Comparison of ENCODE assay signal across 8 cellular contexts in the genomic region with DNA sequence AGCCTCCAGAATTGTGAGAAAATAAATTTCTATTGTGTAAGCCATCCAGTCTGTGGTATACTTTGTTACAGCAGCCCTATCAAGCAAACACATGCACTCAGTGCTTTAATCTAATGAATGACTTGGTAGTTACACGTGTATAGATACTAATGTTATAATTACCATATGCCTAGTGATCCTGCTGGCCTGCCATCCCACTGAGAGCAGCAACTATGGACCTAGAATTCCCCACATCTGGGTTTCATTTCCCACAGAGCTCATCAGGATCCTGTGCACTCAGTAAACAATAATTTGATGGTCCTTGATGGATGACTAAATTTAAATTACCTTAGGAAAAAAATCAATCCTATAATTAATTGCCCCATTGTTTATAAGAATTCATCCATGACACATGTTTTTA.
DNase-seq lines count a peak whose midpoint lies in the region; ATAC-seq, FAIRE-seq and TF ChIP-seq lines count a peak whose summit lies in the region.

No MANE protein-coding gene starts in this region.

- H3K27me3 ChIP-seq in gastroesophageal sphincter: no peaks in the 10 kb centered on the region
- no peaks in the 10 kb centered on the region for H3K27me3 ChIP-seq in subcutaneous abdominal adipose tissue (ENCODE audit: control insufficient read depth in 5 of 5, insufficient read depth in 4 of 5, low read length in 5 of 5)

- peaks cover 7 to 58% (median 17%) of the 10 kb centered on the region in 3 donors for H3K4me1 ChIP-seq in gastroesophageal sphincter
- H3K4me1 ChIP-seq in subcutaneous abdominal adipose tissue (ENCODE audit: control insufficient read depth in 5 of 5, insufficient read depth in 5 of 5, low read length in 5 of 5): peaks cover 0 to 29% (median 9%) of the 10 kb centered on the region in 5 donors

- no peaks in the 10 kb centered on the region for H3K9me3 ChIP-seq in gastroesophageal sphincter
- no peaks in the 10 kb centered on the region for H3K9me3 ChIP-seq in subcutaneous abdominal adipose tissue (ENCODE audit: control insufficient read depth in 5 of 5, low read length in 5 of 5)

- no peak for TF ChIP-seq EP300 in gastroesophageal sphincter (IDR thresholded peaks at IDR 0.05)

- peak overlapping the region; percentile 84 to 92 (median 88) for H3K27ac ChIP-seq in gastroesophageal sphincter
- peak overlapping the region; percentile 12 for H3K27ac ChIP-seq in subcutaneous abdominal adipose tissue (ENCODE audit: low read depth, low read length)

- DNase-seq in GM04504 (ENCODE audit: low read depth): peak; percentile 66
- no peak for DNase-seq in HTR-8/SVneo (ENCODE audit: insufficient read length, low spot score)
- DNase-seq in stimulated activated CD8-positive, alpha-beta memory T cell treated with anti-CD3 and anti-CD28 coated beads, Interleukin-4, amount 100 ng/mL, for 48 hours: no peak
- no peak for DNase-seq in NCI-H2196 treated with DMSO at 0.1 percent for 48 hours (lab: John Stamatoyannopoulos, UW; ENCODE audit: unreplicated experiment)

- WGBS in gastroesophageal sphincter (ENCODE audit: low coverage in 1 of 2), 2 donors: 0% methylated on average over 1 of the region's 1 CpG; no CpG with 5 or more reads in 1 of the 2 donors

- no peak overlapping the region for H3K9ac ChIP-seq in subcutaneous abdominal adipose tissue (ENCODE audit: low read length in 5 of 5)

- no peak for TF ChIP-seq CTCF in gastroesophageal sphincter (IDR thresholded peaks at IDR 0.05)

- ATAC-seq in gastroesophageal sphincter (no peak), GM21737 (IDR thresholded peaks at IDR 0.05; ENCODE audit: unreplicated experiment) (no peak)

- no peak for TF ChIP-seq POLR2A in gastroesophageal sphincter (IDR thresholded peaks at IDR 0.05)

- H3K4me3 ChIP-seq in gastroesophageal sphincter (peak overlapping the region; percentile 17 to 24), subcutaneous abdominal adipose tissue (ENCODE audit: low read depth in 1 of 5, low read length in 5 of 5) (no peak overlapping the region)

- no peak for FAIRE-seq in HTR-8/SVneo (lab: Jason Lieb, UNC)

- H3K36me3 ChIP-seq in gastroesophageal sphincter: no peaks in the 10 kb centered on the region
- no peaks in the 10 kb centered on the region for H3K36me3 ChIP-seq in subcutaneous abdominal adipose tissue (ENCODE audit: control insufficient read depth in 5 of 5, insufficient read depth in 5 of 5, low read length in 5 of 5)

TF ChIP-seq in PFSK-1, 5 proteins besides CTCF, POLR2A, EP300 and RAD21:
- TF ChIP-seq, protein P1, sequence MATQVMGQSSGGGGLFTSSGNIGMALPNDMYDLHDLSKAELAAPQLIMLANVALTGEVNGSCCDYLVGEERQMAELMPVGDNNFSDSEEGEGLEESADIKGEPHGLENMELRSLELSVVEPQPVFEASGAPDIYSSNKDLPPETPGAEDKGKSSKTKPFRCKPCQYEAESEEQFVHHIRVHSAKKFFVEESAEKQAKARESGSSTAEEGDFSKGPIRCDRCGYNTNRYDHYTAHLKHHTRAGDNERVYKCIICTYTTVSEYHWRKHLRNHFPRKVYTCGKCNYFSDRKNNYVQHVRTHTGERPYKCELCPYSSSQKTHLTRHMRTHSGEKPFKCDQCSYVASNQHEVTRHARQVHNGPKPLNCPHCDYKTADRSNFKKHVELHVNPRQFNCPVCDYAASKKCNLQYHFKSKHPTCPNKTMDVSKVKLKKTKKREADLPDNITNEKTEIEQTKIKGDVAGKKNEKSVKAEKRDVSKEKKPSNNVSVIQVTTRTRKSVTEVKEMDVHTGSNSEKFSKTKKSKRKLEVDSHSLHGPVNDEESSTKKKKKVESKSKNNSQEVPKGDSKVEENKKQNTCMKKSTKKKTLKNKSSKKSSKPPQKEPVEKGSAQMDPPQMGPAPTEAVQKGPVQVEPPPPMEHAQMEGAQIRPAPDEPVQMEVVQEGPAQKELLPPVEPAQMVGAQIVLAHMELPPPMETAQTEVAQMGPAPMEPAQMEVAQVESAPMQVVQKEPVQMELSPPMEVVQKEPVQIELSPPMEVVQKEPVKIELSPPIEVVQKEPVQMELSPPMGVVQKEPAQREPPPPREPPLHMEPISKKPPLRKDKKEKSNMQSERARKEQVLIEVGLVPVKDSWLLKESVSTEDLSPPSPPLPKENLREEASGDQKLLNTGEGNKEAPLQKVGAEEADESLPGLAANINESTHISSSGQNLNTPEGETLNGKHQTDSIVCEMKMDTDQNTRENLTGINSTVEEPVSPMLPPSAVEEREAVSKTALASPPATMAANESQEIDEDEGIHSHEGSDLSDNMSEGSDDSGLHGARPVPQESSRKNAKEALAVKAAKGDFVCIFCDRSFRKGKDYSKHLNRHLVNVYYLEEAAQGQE (IDR thresholded peaks at IDR 0.05; ENCODE audit: insufficient read depth in 1 of 2, low read depth in 2 of 2, low read length in 2 of 2): peak in 1 of 2 experiments; percentile 64; a peak in 1 of 4 replicates
- no peak for TF ChIP-seq SIN3A (IDR thresholded peaks at IDR 0.05; ENCODE audit: borderline replicate concordance, insufficient read depth, low read length)
- peak; percentile 61; the same call in 1 of the 2 replicates for TF ChIP-seq POLR2AphosphoS5 (IDR thresholded peaks at IDR 0.05; ENCODE audit: low read depth, low read length)
- 0 out of 2 replicates have a peak, but pooled peaks have one; percentile 30 for TF ChIP-seq TAF1 (IDR thresholded peaks at IDR 0.05; ENCODE audit: borderline replicate concordance, insufficient read depth, low read length)
- TF ChIP-seq FOXP2 (optimal IDR thresholded peaks at IDR 0.05; ENCODE audit: borderline replicate concordance, extremely low read depth, extremely low read length, insufficient read depth): peak; percentile 77

Comparison
In these comparisons a context has a peak if more than half of its experiments do, and no peak if none do; other contexts are left out.
1. H3K4me3 ChIP-seq: peak in gastroesophageal sphincter (2 of 2); none in subcutaneous abdominal adipose tissue (0 of 5).